ENCODE assay signal across 8 cellular contexts in genomic region chr9:121300283-121301119, GRCh38. TPM values are rescaled to one million over a fixed set of nuclear protein-coding genes. Genes with fewer than 3 reads are reported as not detected.
DNase-seq lines count a peak whose midpoint lies in the region; ATAC-seq and TF ChIP-seq lines count a peak whose summit lies in the region.

No MANE protein-coding gene starts in this region.

- intact Hi-C loops in HCT116 (cut with micrococcal nuclease) = no loop called here
- intact Hi-C loops in activated T-helper 2 cell treated with anti-CD3 and anti-CD28 coated beads, Interferon-gamma antibody, Interleukin-2, Interleukin-4, amounts not matched to agents 10 μg/mL and 5 μg/mL and 100 μg/mL, durations not matched to agents 14 hours and 24 hours and 36 hours (cut with micrococcal nuclease) = no loop called here

- H3K9me3 Mint-ChIP-seq in activated T-helper 2 cell treated with anti-CD3 and anti-CD28 coated beads, Interferon-gamma antibody, Interleukin-2, Interleukin-4, amounts not matched to agents 10 μg/mL and 5 μg/mL and 100 μg/mL, durations not matched to agents 14 hours and 24 hours and 36 hours = no peaks in the 10 kb centered on the region

- no peaks in the 10 kb centered on the region for H3K36me3 Mint-ChIP-seq in activated T-helper 2 cell treated with anti-CD3 and anti-CD28 coated beads, Interferon-gamma antibody, Interleukin-2, Interleukin-4, amounts not matched to agents 10 μg/mL and 5 μg/mL and 100 μg/mL, durations not matched to agents 14 hours and 24 hours and 36 hours (ENCODE audit: low read depth)

- H3K9ac ChIP-seq in HCT116 (ENCODE audit: low read length) (peak overlapping the region; percentile 62), iPS-18a (ENCODE audit: low read length) (peak overlapping the region; percentile 21)

- DNase-seq in HCT116 (ENCODE audit: low read depth, low spot score) = no peak
- DNase-seq in activated T-helper 2 cell treated with anti-CD3 and anti-CD28 coated beads, Interferon-gamma antibody, Interleukin-2, Interleukin-4, amounts not matched to agents 10 μg/mL and 5 μg/mL and 100 μg/mL, durations not matched to agents 14 hours and 24 hours and 36 hours (ENCODE audit: low spot score) = no peak
- no peak for DNase-seq in effector CD4-positive, alpha-beta T cell
- no peak for DNase-seq in RKO (ENCODE audit: low spot score)
- DNase-seq in retina = no peak

- TF ChIP-seq CTCF in HCT116 (IDR thresholded peaks at IDR 0.05 in 2 of 3, conservative IDR thresholded peaks at IDR 0.05 in 1 of 3; ENCODE audit: borderline replicate concordance in 1 of 3, insufficient read depth in 1 of 3, low read depth in 2 of 3, low read length in 2 of 3) = no peak

- no peak overlapping the region for H3K27ac ChIP-seq in HCT116 (ENCODE audit: low read depth, low read length)
- no peak overlapping the region for H3K27ac ChIP-seq in iPS-18a (ENCODE audit: low read length)
- H3K27ac ChIP-seq in skin epidermis = peak overlapping the region in 19 of 21 experiments; percentile 56 to 94 (median 83)

- peak overlapping the region; percentile 87 for H3K4me2 ChIP-seq in HCT116 (ENCODE audit: low read length)

- no peak for TF ChIP-seq RAD21 in HCT116 (IDR thresholded peaks at IDR 0.05; ENCODE audit: low read depth)

- H3K9me2 ChIP-seq in HCT116 (ENCODE audit: insufficient read depth) = no peaks in the 10 kb centered on the region

- BruUV-seq in HCT116 (replicated peaks; lab: Mats Ljungman, UMichigan) = TSS peak; percentile 41

- no peak for TF ChIP-seq POLR2A in HCT116 (IDR thresholded peaks at IDR 0.05; ENCODE audit: borderline replicate concordance, extremely low read depth, insufficient read depth, insufficient read length)

- H3K4me1 Mint-ChIP-seq in activated T-helper 2 cell treated with anti-CD3 and anti-CD28 coated beads, Interferon-gamma antibody, Interleukin-2, Interleukin-4, amounts not matched to agents 10 μg/mL and 5 μg/mL and 100 μg/mL, durations not matched to agents 14 hours and 24 hours and 36 hours (ENCODE audit: low read depth) = peaks cover 10% of the 10 kb centered on the region

- RAD21 ChIA-PET in HCT116 (lab: Charles Lee; ENCODE audit: low non-redundant PET in 1 of 2, low total read pairs in 2 of 2, uncharacterized antibody in 2 of 2, unreplicated experiment in 2 of 2) = no interaction called here

- H3K4me3 ChIP-seq in HCT116 (replicated peaks in 1 of 2; ENCODE audit: low read depth in 1 of 2, low read length in 2 of 2) (peak overlapping the region; percentile 43 to 59), iPS-18a (ENCODE audit: low read length) (peak overlapping the region; percentile 55), skin epidermis (peak overlapping the region; percentile 28 to 61 (median 47))

- H3K9me3 ChIP-seq in HCT116 (ENCODE audit: control insufficient read depth in 1 of 2, insufficient read depth in 1 of 2, low read depth in 1 of 2, low read length in 2 of 2) (no peaks in the 10 kb centered on the region), iPS-18a (ENCODE audit: control insufficient read depth, low read depth, low read length) (no peaks in the 10 kb centered on the region)

- H3K79me2 ChIP-seq in HCT116 (ENCODE audit: insufficient read depth, low read length) = no peaks in the 10 kb centered on the region

- H2AFZ ChIP-seq in HCT116 (ENCODE audit: low read depth, low read length, poor library complexity, severe bottlenecking) = no peak overlapping the region

- peaks cover 21% of the 10 kb centered on the region for H3K27me3 Mint-ChIP-seq in activated T-helper 2 cell treated with anti-CD3 and anti-CD28 coated beads, Interferon-gamma antibody, Interleukin-2, Interleukin-4, amounts not matched to agents 10 μg/mL and 5 μg/mL and 100 μg/mL, durations not matched to agents 14 hours and 24 hours and 36 hours (ENCODE audit: low read depth)

- peaks cover 16 to 34% of the 10 kb centered on the region in 2 experiments; a peak in 3 of 4 replicates for H3K4me1 ChIP-seq in HCT116 (ENCODE audit: control insufficient read depth in 1 of 2, insufficient read depth in 2 of 2, low read length in 2 of 2)
- H3K4me1 ChIP-seq in iPS-18a (ENCODE audit: control insufficient read depth, low read depth, low read length) = peaks cover 22% of the 10 kb centered on the region

- H3K4me3 Mint-ChIP-seq in activated T-helper 2 cell treated with anti-CD3 and anti-CD28 coated beads, Interferon-gamma antibody, Interleukin-2, Interleukin-4, amounts not matched to agents 10 μg/mL and 5 μg/mL and 100 μg/mL, durations not matched to agents 14 hours and 24 hours and 36 hours (ENCODE audit: low read depth) = peak overlapping the region; percentile 70

- no peaks in the 10 kb centered on the region for H4K20me1 ChIP-seq in HCT116 (ENCODE audit: insufficient read depth)

- H3K27me3 ChIP-seq in HCT116 (ENCODE audit: insufficient read depth, low read length) (no peaks in the 10 kb centered on the region), iPS-18a (ENCODE audit: control insufficient read depth, insufficient read depth, low read length) (peaks cover 15% of the 10 kb centered on the region)

- no peaks in the 10 kb centered on the region for H3K36me3 ChIP-seq in HCT116 (ENCODE audit: control insufficient read depth in 1 of 2, insufficient read depth in 2 of 2, low read length in 2 of 2)
- H3K36me3 ChIP-seq in iPS-18a (ENCODE audit: control insufficient read depth, low read depth, low read length) = no peaks in the 10 kb centered on the region

- POLR2A ChIA-PET in HCT116 (lab: Charles Lee) = no interaction called here

- CTCF ChIA-PET in HCT116 (lab: Charles Lee) = no interaction called here

- no peak for ATAC-seq in HCT116
- ATAC-seq in GM21529 (IDR thresholded peaks at IDR 0.05; ENCODE audit: unreplicated experiment) = no peak

- H3K27ac Mint-ChIP-seq in activated T-helper 2 cell treated with anti-CD3 and anti-CD28 coated beads, Interferon-gamma antibody, Interleukin-2, Interleukin-4, amounts not matched to agents 10 μg/mL and 5 μg/mL and 100 μg/mL, durations not matched to agents 14 hours and 24 hours and 36 hours = no peak overlapping the region

TF ChIP-seq in HCT116, 20 proteins besides CTCF, POLR2A, EP300 and RAD21:
- TF ChIP-seq MAX (IDR thresholded peaks at IDR 0.05) = no peak
- no peak for TF ChIP-seq SP1 (IDR thresholded peaks at IDR 0.05; ENCODE audit: low read depth)
- no peak for TF ChIP-seq JUND (IDR thresholded peaks at IDR 0.05)
- TF ChIP-seq CEBPB (IDR thresholded peaks at IDR 0.05; ENCODE audit: low read depth) = no peak
- no peak for TF ChIP-seq ZFX (IDR thresholded peaks at IDR 0.05)
- TF ChIP-seq EZH2 (IDR thresholded peaks at IDR 0.05) = no peak
- TF ChIP-seq EZH2phosphoT487 (IDR thresholded peaks at IDR 0.05; ENCODE audit: borderline replicate concordance) = no peak

RNA-seq across cellular contexts. Expression of gene GSN, which starts 32.5 kb away (rescaled TPM):
- 71.3 TPM for total RNA-seq in HCT116 (2021; ENCODE audit: unreplicated experiment)
- polyA plus RNA-seq in HCT116 (2012) = 148 and 181 TPM in 2 replicates
- 1.1 and 1.9 TPM in 2 replicates for total RNA-seq in activated T-helper 2 cell treated with anti-CD3 and anti-CD28 coated beads, Interferon-gamma antibody, Interleukin-2, Interleukin-4, amounts not matched to agents 10 μg/mL and 5 μg/mL and 100 μg/mL, durations not matched to agents 14 hours and 24 hours and 36 hours

Comparison
In these comparisons a context has a peak if more than half of its experiments do, and no peak if none do; other contexts are left out.
1. H3K27ac ChIP-seq: peak in skin epidermis (19 of 21); none in HCT116 (single experiment) and iPS-18a (single experiment).
2. RNA of gene GSN, which starts 32.5 kb away (total RNA-seq): 71.3 TPM in HCT116 (single experiment); 1.1 to 1.9 TPM in activated T-helper 2 cell treated with anti-CD3 and anti-CD28 coated beads, Interferon-gamma antibody, Interleukin-2, Interleukin-4, amounts not matched to agents 10 μg/mL and 5 μg/mL and 100 μg/mL, durations not matched to agents 14 hours and 24 hours and 36 hours; every median in the first group is over 10 times any median in the second.
3. Peak in every context shown above with its lines, with median percentiles within 50 percentile points of each other: H3K4me3 ChIP-seq.